In the genomic region with DNA sequence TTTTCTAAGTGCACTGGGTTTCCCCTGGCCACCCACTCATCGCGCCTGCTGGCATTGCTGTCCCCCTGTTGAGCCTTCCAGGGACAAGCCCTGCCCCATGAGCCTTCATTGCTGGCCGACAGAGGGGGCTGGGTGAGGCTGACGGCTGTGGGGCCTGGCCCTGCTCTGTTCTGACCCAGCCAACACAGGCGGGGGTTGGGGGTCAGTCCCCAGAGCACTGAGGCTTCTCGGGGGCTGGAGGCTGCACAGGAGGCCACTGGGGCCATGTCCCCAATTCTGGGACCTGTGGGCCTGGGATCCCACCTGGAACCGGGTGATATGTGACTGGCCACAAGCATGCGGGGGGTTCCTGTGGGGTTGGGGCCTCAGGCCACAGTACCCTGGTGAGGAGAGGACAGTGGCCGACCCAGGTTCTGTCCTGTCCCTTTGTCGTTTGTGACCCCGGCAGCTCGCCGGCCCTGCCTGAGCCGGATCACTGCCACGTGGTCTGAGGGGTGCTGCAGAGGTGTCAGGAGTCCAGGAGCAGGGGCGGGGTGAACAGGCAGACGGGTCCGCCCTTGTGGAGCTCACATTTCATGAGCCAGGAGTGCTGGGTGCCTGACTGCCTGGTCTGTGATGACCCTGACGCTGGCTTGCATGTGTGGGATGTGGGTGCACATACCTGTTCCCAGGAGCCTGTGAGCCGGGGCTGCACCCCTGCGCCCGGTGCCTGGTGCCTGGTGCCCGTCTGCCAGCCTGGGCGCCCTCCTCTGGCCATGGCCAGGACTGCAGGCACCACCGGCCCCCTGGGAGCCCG, we compare ENCODE assay signal across 9 cellular contexts. TPM values are rescaled to one million over a fixed set of nuclear protein-coding genes. Genes with fewer than 3 reads are reported as not detected.
DNase-seq lines count a peak whose midpoint lies in the region; ATAC-seq and TF ChIP-seq lines count a peak whose summit lies in the region.
"Had no signal": no experiment of that assay in that cellular context is flagged by ENCODE, and none has a peak within 500 bp of the region (broad histone marks: within the 10 kb centered on the region; RNA-seq: fewer than 3 reads in every experiment).

No MANE protein-coding gene starts in this region.

- H3K4me3 ChIP-seq in GM06990 (replicated peaks; ENCODE audit: low read depth, low read length) = no peak overlapping the region
- H3K4me3 ChIP-seq in MG63 = no peak overlapping the region
- no peak overlapping the region for H3K4me3 ChIP-seq in naive thymus-derived CD4-positive, alpha-beta T cell (ENCODE audit: low read length)
- no peak overlapping the region for H3K4me3 ChIP-seq in thoracic aorta

- CTCF ChIA-PET in activated CD4-positive, alpha-beta T cell treated with anti-CD3 and anti-CD28 coated beads, Interleukin-2, amount 10 ng/mL, durations not matched to agents 7 days and 5 days (lab: Charles Lee) = interaction anchor here (1.0 to 1.2 kb wide), 2 partner anchors 9 to 13 kb away, joined by 3 to 4 read pairs; no protein-coding TSS in a partner anchor
- CTCF ChIA-PET in naive thymus-derived CD4-positive, alpha-beta T cell (lab: Charles Lee) = interaction anchor here (0.9 kb wide), 1 partner anchor 70 kb away, joined by 4 read pairs; no protein-coding TSS in a partner anchor

- H3K9me3 ChIP-seq in MG63 (no peaks in the 10 kb centered on the region), thoracic aorta (no peaks in the 10 kb centered on the region)
- no peaks in the 10 kb centered on the region for H3K9me3 ChIP-seq in naive thymus-derived CD4-positive, alpha-beta T cell (ENCODE audit: control insufficient read depth in 2 of 3, low read length in 3 of 3)

- H3K36me3 ChIP-seq in GM06990 (ENCODE audit: control insufficient read depth, insufficient read depth, low read length) (peaks cover 9% of the 10 kb centered on the region), MG63 (peaks cover 6% of the 10 kb centered on the region), thoracic aorta (peaks cover 23% of the 10 kb centered on the region)
- peaks cover 0 to 30% (median 0%) of the 10 kb centered on the region in 3 experiments for H3K36me3 ChIP-seq in naive thymus-derived CD4-positive, alpha-beta T cell (ENCODE audit: control insufficient read depth in 2 of 3, insufficient read depth in 3 of 3, low read length in 3 of 3)

- intact Hi-C loops in naive thymus-derived CD4-positive, alpha-beta T cell (cut with micrococcal nuclease) = loop anchor here in 1 of 2 donors (1.0 to 2.0 kb wide), 2 partner anchors 18 to 68 kb away; a partner anchor contains a TSS

- ATAC-seq in naive thymus-derived CD4-positive, alpha-beta T cell = peak; percentile 73
- ATAC-seq in thoracic aorta (ENCODE audit: insufficient number of reproducible peaks, low FRiP score, low read depth) (no peak), HG03571 (IDR thresholded peaks at IDR 0.05; ENCODE audit: unreplicated experiment) (no peak), GM21825 (IDR thresholded peaks at IDR 0.05; ENCODE audit: unreplicated experiment) (no peak)

- H3K9me3 Mint-ChIP-seq in activated CD4-positive, alpha-beta T cell treated with anti-CD3 and anti-CD28 coated beads, Interleukin-2, amount 10 ng/mL, durations not matched to agents 7 days and 5 days = no peaks in the 10 kb centered on the region
- H3K9me3 Mint-ChIP-seq in naive thymus-derived CD4-positive, alpha-beta T cell = no peaks in the 10 kb centered on the region

- no peak overlapping the region for H3K27ac ChIP-seq in naive thymus-derived CD4-positive, alpha-beta T cell (ENCODE audit: low read depth, low read length)
- H3K27ac ChIP-seq in thoracic aorta = no peak overlapping the region

- H3K4me1 ChIP-seq in naive thymus-derived CD4-positive, alpha-beta T cell (ENCODE audit: control insufficient read depth in 2 of 2, insufficient read depth in 2 of 2, low read length in 2 of 2) = peaks cover 0 to 4% of the 10 kb centered on the region in 2 donors
- no peaks in the 10 kb centered on the region for H3K4me1 ChIP-seq in thoracic aorta (ENCODE audit: control insufficient read depth in 1 of 2, low read depth in 2 of 2)

- POLR2A ChIA-PET in activated CD4-positive, alpha-beta T cell treated with anti-CD3 and anti-CD28 coated beads, Interleukin-2, amount 10 ng/mL, durations not matched to agents 7 days and 5 days (lab: Charles Lee) = no interaction called here
- POLR2A ChIA-PET in naive thymus-derived CD4-positive, alpha-beta T cell (lab: Charles Lee) = no interaction called here

- no peak overlapping the region for H3K27ac Mint-ChIP-seq in activated CD4-positive, alpha-beta T cell treated with anti-CD3 and anti-CD28 coated beads, Interleukin-2, amount 10 ng/mL, durations not matched to agents 7 days and 5 days
- no peak overlapping the region for H3K27ac Mint-ChIP-seq in naive thymus-derived CD4-positive, alpha-beta T cell

- TF ChIP-seq CTCF in GM06990 (IDR thresholded peaks at IDR 0.05; ENCODE audit: insufficient read depth, low read length, poor library complexity, severe bottlenecking) (peak; percentile 85), thoracic aorta (IDR thresholded peaks at IDR 0.05) (peak; percentile 67)

- DNase-seq in GM06990 (ENCODE audit: extremely low read depth, insufficient read length) = peak; percentile 61
- peak; percentile 52 for DNase-seq in MG63
- DNase-seq in activated CD4-positive, alpha-beta T cell treated with anti-CD3 and anti-CD28 coated beads, Interleukin-2, amount 10 ng/mL, durations not matched to agents 7 days and 5 days = peak; percentile 57
- peak; percentile 82 for DNase-seq in ecto neural progenitor cell (ENCODE audit: low spot score)
- peak in 8 of 9 donors; percentile 30 to 76 (median 57) for DNase-seq in naive thymus-derived CD4-positive, alpha-beta T cell
- DNase-seq in thoracic aorta (ENCODE audit: low spot score) = no peak

- peaks cover 3% of the 10 kb centered on the region for H3K36me3 Mint-ChIP-seq in activated CD4-positive, alpha-beta T cell treated with anti-CD3 and anti-CD28 coated beads, Interleukin-2, amount 10 ng/mL, durations not matched to agents 7 days and 5 days (ENCODE audit: low read depth)
- peaks cover 0 to 8% (median 0%) of the 10 kb centered on the region in 5 donors for H3K36me3 Mint-ChIP-seq in naive thymus-derived CD4-positive, alpha-beta T cell

- H3K4me1 Mint-ChIP-seq in activated CD4-positive, alpha-beta T cell treated with anti-CD3 and anti-CD28 coated beads, Interleukin-2, amount 10 ng/mL, durations not matched to agents 7 days and 5 days = peaks cover 9% of the 10 kb centered on the region
- peaks cover 6 to 13% (median 8%) of the 10 kb centered on the region in 7 donors for H3K4me1 Mint-ChIP-seq in naive thymus-derived CD4-positive, alpha-beta T cell

- no peak overlapping the region for H3K4me3 Mint-ChIP-seq in activated CD4-positive, alpha-beta T cell treated with anti-CD3 and anti-CD28 coated beads, Interleukin-2, amount 10 ng/mL, durations not matched to agents 7 days and 5 days
- no peak overlapping the region for H3K4me3 Mint-ChIP-seq in naive thymus-derived CD4-positive, alpha-beta T cell

- H3K27me3 ChIP-seq in GM06990 (replicated peaks; ENCODE audit: control insufficient read depth, insufficient read depth, low read length) (no peaks in the 10 kb centered on the region), MG63 (peaks cover 8% of the 10 kb centered on the region), thoracic aorta (replicated peaks; ENCODE audit: insufficient read depth) (no peaks in the 10 kb centered on the region)
- H3K27me3 ChIP-seq in naive thymus-derived CD4-positive, alpha-beta T cell (ENCODE audit: control insufficient read depth in 2 of 2, insufficient read depth in 2 of 2, low read length in 2 of 2) = no peaks in the 10 kb centered on the region

- peaks cover 5% of the 10 kb centered on the region for H3K27me3 Mint-ChIP-seq in activated CD4-positive, alpha-beta T cell treated with anti-CD3 and anti-CD28 coated beads, Interleukin-2, amount 10 ng/mL, durations not matched to agents 7 days and 5 days
- H3K27me3 Mint-ChIP-seq in naive thymus-derived CD4-positive, alpha-beta T cell = peaks cover 0 to 7% (median 0%) of the 10 kb centered on the region in 5 donors

RNA-seq across cellular contexts. Expression of a gene that starts 2.1 kb away (rescaled TPM):
- total RNA-seq in MG63 (2014; rRNA removed; shearing (Covaris generic); ENCODE audit: low replicate concordance) = not detected in 2 replicates
- total RNA-seq in activated CD4-positive, alpha-beta T cell treated with anti-CD3 and anti-CD28 coated beads, Interleukin-2, amount 10 ng/mL, durations not matched to agents 7 days and 5 days = not detected
- under 1 TPM in 1 of 5 experiments, not detected in 4; 0.08 TPM for total RNA-seq in naive thymus-derived CD4-positive, alpha-beta T cell
- not detected for polyA plus RNA-seq in naive thymus-derived CD4-positive, alpha-beta T cell
- not detected for total RNA-seq in thoracic aorta
- total RNA-seq: activated CD8-positive, alpha-beta memory T cell treated with anti-CD3 and anti-CD28 coated beads for 36 hours had no signal

RNA-seq across cellular contexts. Expression of a gene that starts 18.3 kb away (rescaled TPM):
- 67.2 and 83.8 TPM in 2 replicates for total RNA-seq in MG63 (2014; rRNA removed; shearing (Covaris generic); ENCODE audit: low replicate concordance)
- 10 to 100 TPM; 88.0 to 94.4 TPM for total RNA-seq in activated CD4-positive, alpha-beta T cell treated with anti-CD3 and anti-CD28 coated beads, Interleukin-2, amount 10 ng/mL, durations not matched to agents 7 days and 5 days
- 100 to 1,000 TPM in 4 of 5 experiments, 10 to 100 TPM in 1; 90.6 to 119 (median 107) TPM for total RNA-seq in naive thymus-derived CD4-positive, alpha-beta T cell
- polyA plus RNA-seq in naive thymus-derived CD4-positive, alpha-beta T cell = 10 to 100 TPM; 15.9 to 24.4 TPM
- total RNA-seq in thoracic aorta = 100 to 1,000 TPM; 110 to 119 TPM

RNA-seq across cellular contexts. Expression of a gene that starts 36.6 kb away (rescaled TPM):
- not detected in 2 replicates for total RNA-seq in MG63 (2014; rRNA removed; shearing (Covaris generic); ENCODE audit: low replicate concordance)
- not detected for total RNA-seq in activated CD4-positive, alpha-beta T cell treated with anti-CD3 and anti-CD28 coated beads, Interleukin-2, amount 10 ng/mL, durations not matched to agents 7 days and 5 days
- not detected for total RNA-seq in naive thymus-derived CD4-positive, alpha-beta T cell
- polyA plus RNA-seq in naive thymus-derived CD4-positive, alpha-beta T cell = not detected
- total RNA-seq in thoracic aorta = not detected
- total RNA-seq: activated CD8-positive, alpha-beta memory T cell treated with anti-CD3 and anti-CD28 coated beads for 36 hours had no signal

RNA-seq across cellular contexts. Expression of a gene that starts 55.2 kb away (rescaled TPM):
- not detected in 2 replicates for total RNA-seq in MG63 (2014; rRNA removed; shearing (Covaris generic); ENCODE audit: low replicate concordance)
- total RNA-seq in activated CD4-positive, alpha-beta T cell treated with anti-CD3 and anti-CD28 coated beads, Interleukin-2, amount 10 ng/mL, durations not matched to agents 7 days and 5 days = not detected
- not detected for total RNA-seq in naive thymus-derived CD4-positive, alpha-beta T cell
- polyA plus RNA-seq in naive thymus-derived CD4-positive, alpha-beta T cell = not detected
- total RNA-seq in thoracic aorta = not detected
- total RNA-seq: activated CD8-positive, alpha-beta memory T cell treated with anti-CD3 and anti-CD28 coated beads for 36 hours had no signal
